ENCODE assay signal across 8 cellular contexts in genomic region chr14:64760146-64760755, GRCh38. TPM values are rescaled to one million over a fixed set of nuclear protein-coding genes. Genes with fewer than 3 reads are reported as not detected.
DNase-seq lines count a peak whose midpoint lies in the region; ATAC-seq and TF ChIP-seq lines count a peak whose summit lies in the region.

No MANE protein-coding gene starts in this region.

- H3K4me3 ChIP-seq in brain microvascular endothelial cell (ENCODE audit: low read depth, low read length) = no peak overlapping the region

- peak; percentile 54 for TF ChIP-seq RAD21 in Ishikawa (IDR thresholded peaks at IDR 0.05; ENCODE audit: low read depth)

- no peak overlapping the region for H3K27ac ChIP-seq in brain microvascular endothelial cell

- no peaks in the 10 kb centered on the region for H3K36me3 ChIP-seq in brain microvascular endothelial cell (replicated peaks)

- ATAC-seq in left lobe of liver = peak; percentile 71
- no peak for ATAC-seq in GM18858 (IDR thresholded peaks at IDR 0.05; ENCODE audit: unreplicated experiment)

- DNase-seq in DMS 273 (lab: John Stamatoyannopoulos, UW; ENCODE audit: unreplicated experiment) (peak; percentile 80), T-helper 9 cell (peak; percentile 71), brain microvascular endothelial cell (peak; percentile 54), left lobe of liver (ENCODE audit: low spot score) (peak; percentile 71), cortex of kidney (lab: John Stamatoyannopoulos, UW) (no peak)
- DNase-seq in stimulated activated CD8-positive, alpha-beta memory T cell treated with anti-CD3 and anti-CD28 coated beads, Interleukin-4, amount 100 ng/mL, for 1 hour (ENCODE audit: low read depth in 2 of 2, low spot score in 1 of 2) = peak; percentile 21 to 29

- H3K27me3 ChIP-seq in brain microvascular endothelial cell (replicated peaks) = no peaks in the 10 kb centered on the region

- TF ChIP-seq EP300 in Ishikawa (IDR thresholded peaks at IDR 0.05; ENCODE audit: borderline replicate concordance) = no peak

- peak; percentile 86 for TF ChIP-seq CTCF in brain microvascular endothelial cell (IDR thresholded peaks at IDR 0.05; ENCODE audit: low read depth, low read length, missing control alignments)

- in situ Hi-C loops in brain microvascular endothelial cell (cut with HindIII; ENCODE audit: low pct_ligation_motif_present, low sequenced_read_pairs) = no loop called here

TF ChIP-seq in Ishikawa, 13 proteins besides CTCF, POLR2A, EP300 and RAD21:
- TF ChIP-seq TAF1 (IDR thresholded peaks at IDR 0.05; ENCODE audit: low read depth) (no peak), ZBTB7A (IDR thresholded peaks at IDR 0.05; ENCODE audit: low read depth) (no peak), EGR1 (IDR thresholded peaks at IDR 0.05) (no peak), NFIC (IDR thresholded peaks at IDR 0.05) (no peak), FOXM1 (IDR thresholded peaks at IDR 0.05; ENCODE audit: borderline replicate concordance, low read depth) (no peak), YY1 (IDR thresholded peaks at IDR 0.05; ENCODE audit: low read depth) (no peak), REST (IDR thresholded peaks at IDR 0.05; ENCODE audit: low read depth) (no peak), CEBPB (IDR thresholded peaks at IDR 0.05) (no peak), USF1 (IDR thresholded peaks at IDR 0.05) (no peak), TCF12 (IDR thresholded peaks at IDR 0.05; ENCODE audit: low read depth) (no peak), CREB1 (IDR thresholded peaks at IDR 0.05; ENCODE audit: low read depth) (no peak), TEAD4 (IDR thresholded peaks at IDR 0.05) (no peak), MAX (IDR thresholded peaks at IDR 0.05) (no peak)
TF ChIP-seq in Ishikawa: peak in this region for 0.

RNA-seq across cellular contexts. Expression of gene PLEKHG3, which starts 56.0 kb away (rescaled TPM):
- total RNA-seq in left lobe of liver = 32.8 TPM
